Comparison of ENCODE assay signal across 11 cellular contexts in the genomic region with DNA sequence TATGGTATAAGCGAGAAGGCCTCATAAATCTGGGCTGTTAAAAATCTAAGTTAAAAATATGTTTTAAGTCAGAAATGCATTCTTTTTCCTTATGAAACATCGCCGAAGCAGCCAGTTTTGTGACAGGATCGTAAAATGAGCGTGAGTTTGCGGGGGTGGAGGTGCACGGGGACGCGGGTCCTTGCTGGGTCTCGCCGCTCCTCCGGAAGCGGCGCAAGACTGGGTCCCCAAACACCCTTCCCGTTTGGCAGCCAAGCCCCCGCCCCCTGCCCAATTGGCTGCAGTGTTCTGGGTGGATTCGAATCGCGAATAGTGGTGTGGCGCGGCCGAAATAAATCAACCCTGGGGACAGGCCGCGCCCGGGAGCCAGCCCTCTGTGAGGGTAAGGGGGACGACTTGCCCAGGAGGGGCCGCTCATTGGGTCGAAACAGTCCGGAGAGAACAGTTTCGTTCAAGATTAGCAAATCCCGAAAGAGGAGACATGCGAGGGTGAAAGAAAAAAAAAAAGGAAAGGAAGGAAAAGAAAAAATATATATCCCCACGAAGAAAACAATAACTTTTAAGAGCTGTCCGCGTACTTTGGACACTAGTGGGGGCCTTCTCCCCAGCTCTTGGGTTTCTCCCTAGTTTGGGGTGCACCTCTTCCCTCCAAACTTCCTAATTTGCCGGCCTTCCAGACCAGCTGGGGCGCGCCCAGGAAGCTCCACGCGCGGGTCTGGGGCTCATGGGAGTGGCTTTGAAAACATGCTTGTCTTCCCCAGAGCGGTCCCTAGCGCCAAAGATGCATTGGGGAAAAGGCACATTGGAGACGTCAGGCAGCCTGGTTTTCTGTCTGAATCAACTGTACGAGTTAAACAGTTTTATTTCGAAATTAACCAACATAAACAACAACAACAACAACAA. TPM values are rescaled to one million over a fixed set of nuclear protein-coding genes. Genes with fewer than 3 reads are reported as not detected.
A peak's percentile ranks its signal among the peaks of the same experiment; 100 is the strongest.
DNase-seq lines count a peak whose midpoint lies in the region; ATAC-seq lines count a peak whose summit lies in the region.
"Had no signal": no experiment of that assay in that cellular context is flagged by ENCODE, and none has a peak within 500 bp of the region (broad histone marks: within the 10 kb centered on the region; RNA-seq: fewer than 3 reads in every experiment).

No MANE protein-coding gene starts in this region.

- H3K79me1 ChIP-seq in trophoblast cell (ENCODE audit: low read length) = peaks cover 3% of the 10 kb centered on the region

- peak overlapping the region; percentile 54 for H3K4me2 ChIP-seq in trophoblast cell (ENCODE audit: low read length)

- H3K9me3 ChIP-seq in ES-I3 (ENCODE audit: control insufficient read depth, insufficient read depth, low read length) = no peaks in the 10 kb centered on the region
- H3K9me3 ChIP-seq in iPS-18a (ENCODE audit: control insufficient read depth, low read depth, low read length) = no peaks in the 10 kb centered on the region
- no peaks in the 10 kb centered on the region for H3K9me3 ChIP-seq in trophoblast cell (ENCODE audit: insufficient read depth, low read depth, low read length)

- H3K18ac ChIP-seq in trophoblast cell (ENCODE audit: low read length) = no peak overlapping the region

- no peak overlapping the region for H2BK120ac ChIP-seq in trophoblast cell (ENCODE audit: insufficient read depth, low read length, poor library complexity)

- no peak overlapping the region for H4K91ac ChIP-seq in trophoblast cell (ENCODE audit: low read depth, low read length)

- no peak overlapping the region for H2BK5ac ChIP-seq in trophoblast cell (ENCODE audit: low read depth, low read length, poor library complexity)

- H3K4me1 ChIP-seq in ES-I3 (ENCODE audit: insufficient read depth, low read length) (no peaks in the 10 kb centered on the region; the same call in 1 of the 2 replicates), iPS-18a (ENCODE audit: control insufficient read depth, low read depth, low read length) (peaks cover 20% of the 10 kb centered on the region), trophoblast cell (ENCODE audit: control insufficient read depth in 1 of 2, insufficient read depth in 2 of 2, low read length in 2 of 2) (peaks cover 19 to 26% of the 10 kb centered on the region in 2 experiments)

- WGBS in trophoblast cell (ENCODE audit: extremely low coverage, insufficient coverage, insufficient read length) = no CpG with 5 or more reads among the region's 46 CpGs

- no peak overlapping the region for H2AFZ ChIP-seq in trophoblast cell (ENCODE audit: insufficient read depth, low read length, poor library complexity)

- peak overlapping the region; percentile 21 for H3K4me3 ChIP-seq in iPS-18a (ENCODE audit: low read length)
- no peak overlapping the region for H3K4me3 ChIP-seq in trophoblast cell (ENCODE audit: low read depth, low read length)
- H3K4me3 ChIP-seq: dorsolateral prefrontal cortex had no signal

- no peak for ATAC-seq in GM19463 (IDR thresholded peaks at IDR 0.05; ENCODE audit: unreplicated experiment)
- no peak for ATAC-seq in esophagus mucosa

- H3K9ac ChIP-seq in ES-I3 (ENCODE audit: low read depth, low read length) = peak overlapping the region; percentile 57; the same call in 1 of the 2 replicates
- no peak overlapping the region for H3K9ac ChIP-seq in iPS-18a (ENCODE audit: low read length)
- no peak overlapping the region for H3K9ac ChIP-seq in trophoblast cell (ENCODE audit: low read length)

- no peak overlapping the region for H2BK12ac ChIP-seq in trophoblast cell (ENCODE audit: low read length)

- no peak overlapping the region for H2AK5ac ChIP-seq in trophoblast cell (ENCODE audit: low read length)

- no peaks in the 10 kb centered on the region for H3K79me2 ChIP-seq in trophoblast cell (ENCODE audit: control insufficient read depth, insufficient read depth, low read length, poor library complexity)

- H3K14ac ChIP-seq in trophoblast cell (ENCODE audit: low read length) = no peak overlapping the region

- no peaks in the 10 kb centered on the region for H3K36me3 ChIP-seq in ES-I3 (ENCODE audit: insufficient read depth, low read length)
- no peaks in the 10 kb centered on the region for H3K36me3 ChIP-seq in iPS-18a (ENCODE audit: control insufficient read depth, low read depth, low read length)
- H3K36me3 ChIP-seq in trophoblast cell (ENCODE audit: control insufficient read depth in 1 of 2, insufficient read depth in 2 of 2, low read length in 2 of 2) = no peaks in the 10 kb centered on the region

- H3K27me3 ChIP-seq in iPS-18a (ENCODE audit: control insufficient read depth, insufficient read depth, low read length) (peaks cover 100% of the 10 kb centered on the region), trophoblast cell (ENCODE audit: insufficient read depth, low read length) (peaks cover 78% of the 10 kb centered on the region)

- DNase-seq in amniotic epithelial cell (ENCODE audit: low read depth) (peak; percentile 56), trophoblast cell (peak in 1 of 2 donors; percentile 50), NAMALWA (ENCODE audit: low spot score) (no peak), caudate nucleus (lab: John Stamatoyannopoulos, UW) (no peak)
- DNase-seq: dorsolateral prefrontal cortex; stimulated activated naive CD4-positive, alpha-beta T cell treated with Interleukin-2 at 50 U/mL for 16 hours had no signal

- no peak overlapping the region for H3K4ac ChIP-seq in trophoblast cell (ENCODE audit: low read depth, low read length)

- no peak overlapping the region for H4K12ac ChIP-seq in trophoblast cell (ENCODE audit: low read depth, low read length)

- no peak overlapping the region for H3K27ac ChIP-seq in iPS-18a (ENCODE audit: low read length)
- no peak overlapping the region for H3K27ac ChIP-seq in trophoblast cell (ENCODE audit: low read depth, low read length)
- H3K27ac ChIP-seq in caudate nucleus (ENCODE audit: low read depth, low read length) = no peak overlapping the region
- H3K27ac ChIP-seq: dorsolateral prefrontal cortex had no signal

- no peak overlapping the region for H3K23ac ChIP-seq in trophoblast cell (ENCODE audit: low read length)

- H4K8ac ChIP-seq in trophoblast cell (ENCODE audit: low read depth, low read length) = no peak overlapping the region

RNA-seq across cellular contexts. Expression of gene GATA6, which starts 3.1 kb away (rescaled TPM):
- polyA plus RNA-seq in trophoblast cell (2013) = 1.7 and 1.9 TPM in 2 replicates
- 0.32 TPM for total RNA-seq in esophagus mucosa
- total RNA-seq: T-helper 1 cell treated with Interleukin-12 subunit alpha and Interleukin-12 subunit beta and Interleukin-4 antibody, amounts not matched to agents 30 ng/mL and 1 ng/mL, for 36 hours had no signal
